1 cellular context compared by ENCODE assay signal in the genomic region with DNA sequence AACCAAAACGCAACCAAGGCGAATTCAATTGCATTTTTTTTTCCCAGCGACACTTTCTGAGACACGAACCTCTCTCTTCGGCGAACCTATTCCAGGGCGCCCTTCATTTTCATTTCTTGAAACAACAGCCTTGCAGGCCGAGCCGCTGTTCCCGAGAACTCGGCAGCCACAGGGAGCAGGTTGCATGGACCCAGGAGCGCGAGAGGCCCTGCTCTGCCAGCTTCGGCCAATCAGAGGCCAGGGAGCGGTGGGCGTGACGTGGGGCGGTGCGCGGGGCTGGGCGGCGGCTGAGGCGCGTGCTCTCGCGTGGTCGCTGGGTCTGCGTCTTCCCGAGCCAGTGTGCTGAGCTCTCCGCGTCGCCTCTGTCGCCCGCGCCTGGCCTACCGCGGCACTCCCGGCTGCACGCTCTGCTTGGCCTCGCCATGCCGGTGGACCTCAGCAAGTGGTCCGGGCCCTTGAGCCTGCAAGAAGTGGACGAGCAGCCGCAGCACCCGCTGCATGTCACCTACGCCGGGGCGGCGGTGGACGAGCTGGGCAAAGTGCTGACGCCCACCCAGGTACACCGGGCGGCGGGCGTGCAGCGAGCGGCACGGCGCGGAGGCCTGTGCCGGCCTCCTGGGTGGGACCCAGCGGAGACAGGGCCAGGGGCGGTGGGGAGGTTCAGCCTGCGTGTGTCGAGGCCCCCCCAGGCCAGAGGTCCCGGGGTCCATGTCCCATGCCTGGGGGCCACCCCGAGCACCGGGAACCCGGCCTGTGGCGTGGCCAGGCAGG.
TF ChIP-seq lines count a peak whose summit lies in the region.

A gene (plus strand): TSS at position 337 of the 771 bp plus-strand sequence. CDS start 86 bp downstream, at position 423.

TF ChIP-seq in HEK293, 187 proteins besides CTCF, POLR2A, EP300 and RAD21 (continued from another document):
- TF ChIP-seq, protein P1, sequence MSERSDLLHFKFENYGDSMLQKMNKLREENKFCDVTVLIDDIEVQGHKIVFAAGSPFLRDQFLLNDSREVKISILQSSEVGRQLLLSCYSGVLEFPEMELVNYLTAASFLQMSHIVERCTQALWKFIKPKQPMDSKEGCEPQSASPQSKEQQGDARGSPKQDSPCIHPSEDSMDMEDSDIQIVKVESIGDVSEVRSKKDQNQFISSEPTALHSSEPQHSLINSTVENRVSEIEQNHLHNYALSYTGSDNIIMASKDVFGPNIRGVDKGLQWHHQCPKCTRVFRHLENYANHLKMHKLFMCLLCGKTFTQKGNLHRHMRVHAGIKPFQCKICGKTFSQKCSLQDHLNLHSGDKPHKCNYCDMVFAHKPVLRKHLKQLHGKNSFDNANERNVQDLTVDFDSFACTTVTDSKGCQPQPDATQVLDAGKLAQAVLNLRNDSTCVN (tag by site-specific recombination; optimal IDR thresholded peaks at IDR 0.05): peak; percentile 100
- TF ChIP-seq ZFP69B (tag by site-specific recombination; IDR thresholded peaks at IDR 0.05) (peak; percentile 78), ZNF16 (tag by site-specific recombination; IDR thresholded peaks at IDR 0.05; ENCODE audit: low read depth) (no peak), ZNF660 (tag by site-specific recombination; IDR thresholded peaks at IDR 0.05) (peak; percentile 55; the same call in 1 of the 2 replicates), ZFP41 (tag by site-specific recombination; IDR thresholded peaks at IDR 0.05; ENCODE audit: borderline replicate concordance) (no peak), MEIS1 (CRISPR knock-in tag; IDR thresholded peaks at IDR 0.05; ENCODE audit: borderline replicate concordance) (no peak), ZNF76 (tag by site-specific recombination; IDR thresholded peaks at IDR 0.05; ENCODE audit: borderline replicate concordance, low read depth) (peak; percentile 33; the same call in 1 of the 2 replicates), FEZF1 (tag by site-specific recombination; IDR thresholded peaks at IDR 0.05) (no peak), ZNF514 (tag by site-specific recombination; IDR thresholded peaks at IDR 0.05) (no peak), ZNF837 (tag by site-specific recombination; IDR thresholded peaks at IDR 0.05) (peak; percentile 66; the same call in 1 of the 2 replicates), ZNF292 (tag by site-specific recombination; IDR thresholded peaks at IDR 0.05; ENCODE audit: borderline replicate concordance, low read depth) (no peak), ZNF157 (tag by site-specific recombination; IDR thresholded peaks at IDR 0.05) (no peak), ZNF501 (tag by site-specific recombination; IDR thresholded peaks at IDR 0.05) (peak; percentile 96)
- TF ChIP-seq, protein P2, sequence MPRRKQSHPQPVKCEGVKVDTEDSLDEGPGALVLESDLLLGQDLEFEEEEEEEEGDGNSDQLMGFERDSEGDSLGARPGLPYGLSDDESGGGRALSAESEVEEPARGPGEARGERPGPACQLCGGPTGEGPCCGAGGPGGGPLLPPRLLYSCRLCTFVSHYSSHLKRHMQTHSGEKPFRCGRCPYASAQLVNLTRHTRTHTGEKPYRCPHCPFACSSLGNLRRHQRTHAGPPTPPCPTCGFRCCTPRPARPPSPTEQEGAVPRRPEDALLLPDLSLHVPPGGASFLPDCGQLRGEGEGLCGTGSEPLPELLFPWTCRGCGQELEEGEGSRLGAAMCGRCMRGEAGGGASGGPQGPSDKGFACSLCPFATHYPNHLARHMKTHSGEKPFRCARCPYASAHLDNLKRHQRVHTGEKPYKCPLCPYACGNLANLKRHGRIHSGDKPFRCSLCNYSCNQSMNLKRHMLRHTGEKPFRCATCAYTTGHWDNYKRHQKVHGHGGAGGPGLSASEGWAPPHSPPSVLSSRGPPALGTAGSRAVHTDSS (tag by site-specific recombination; IDR thresholded peaks at IDR 0.05): no peak
